Comparison of ENCODE assay signal across 8 cellular contexts in the genomic region with DNA sequence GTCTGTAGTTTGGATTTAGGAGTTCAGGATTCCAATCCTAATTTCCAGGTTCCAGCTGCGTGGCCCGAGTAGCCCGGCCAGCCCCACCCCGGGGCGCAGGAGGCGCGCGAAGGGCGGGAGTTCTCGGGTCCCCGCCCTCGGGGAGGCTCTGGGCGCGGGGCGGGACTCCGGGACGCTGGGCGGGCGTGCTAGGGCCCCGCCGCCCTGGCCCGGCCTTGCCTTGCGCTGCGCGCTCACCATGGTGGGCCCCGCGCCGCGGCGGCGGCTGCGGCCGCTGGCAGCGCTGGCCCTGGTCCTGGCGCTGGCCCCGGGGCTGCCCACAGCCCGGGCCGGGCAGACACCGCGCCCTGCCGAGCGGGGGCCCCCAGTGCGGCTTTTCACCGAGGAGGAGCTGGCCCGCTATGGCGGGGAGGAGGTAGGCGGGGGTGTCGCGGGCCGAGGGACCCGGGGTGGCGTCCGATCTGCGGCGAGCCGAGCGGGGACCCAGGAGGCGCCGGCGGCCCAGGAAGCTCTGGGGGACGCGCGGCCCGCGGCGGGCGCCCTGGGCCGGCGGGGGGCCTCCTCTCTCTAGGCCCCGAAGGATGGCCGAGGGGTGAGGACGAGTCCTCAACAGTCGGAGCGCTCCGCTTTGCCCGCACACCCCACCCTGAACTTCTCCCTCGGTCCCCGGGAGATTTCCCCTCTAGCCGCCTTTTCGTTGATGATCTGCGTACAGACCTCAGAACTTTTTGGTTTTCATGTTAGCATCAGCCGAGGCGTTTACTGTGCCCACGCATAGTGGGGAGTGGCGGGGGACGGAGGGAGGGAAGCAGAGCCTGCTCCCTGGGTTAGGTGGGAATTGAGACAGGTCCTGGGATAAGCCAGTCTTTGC. TPM values are rescaled to one million over a fixed set of nuclear protein-coding genes. Genes with fewer than 3 reads are reported as not detected.
DNase-seq lines count a peak whose midpoint lies in the region; ATAC-seq and TF ChIP-seq lines count a peak whose summit lies in the region.

Gene NENF (plus strand): TSS at position 215 of the 871 bp plus-strand sequence. CDS start 24 bp downstream, at position 239.

- peak within 1 kb of the TSS; percentile 99 for H2AFZ ChIP-seq in OCI-LY3 (ENCODE audit: low read depth, low read length)

- peaks cover 34% of the 10 kb centered on the region for H3K79me2 ChIP-seq in OCI-LY3 (ENCODE audit: low read length)

- 1% methylated on average over 63 to 86 of the region's 86 CpGs for WGBS in esophagus, 2 donors

- no peaks in the 10 kb centered on the region for H4K20me1 ChIP-seq in OCI-LY3 (ENCODE audit: insufficient read depth, low read length)

- no peak for TF ChIP-seq CTCF in HL-60 (IDR thresholded peaks at IDR 0.05; ENCODE audit: insufficient read depth, low read length)
- no peak for TF ChIP-seq CTCF in OCI-LY3 (IDR thresholded peaks at IDR 0.05; ENCODE audit: low read depth, low read length)

- no peaks in the 10 kb centered on the region for H3K27me3 ChIP-seq in HL-60 (ENCODE audit: insufficient read depth, poor library complexity, severe bottlenecking)
- H3K27me3 ChIP-seq in OCI-LY3 (ENCODE audit: low read depth, low read length): 0 out of 2 replicates have a peak, but pooled peaks cover 4% of the 10 kb centered on the region
- no peaks in the 10 kb centered on the region for H3K27me3 ChIP-seq in esophagus (ENCODE audit: control insufficient read depth in 1 of 2, insufficient read depth in 2 of 2, low read length in 2 of 2)
- no peaks in the 10 kb centered on the region for H3K27me3 ChIP-seq in muscle layer of colon (ENCODE audit: control insufficient read depth in 1 of 2, insufficient read depth in 2 of 2, low read length in 2 of 2)

- ATAC-seq in GM19463 (IDR thresholded peaks at IDR 0.05; ENCODE audit: unreplicated experiment): peak; percentile 99

- H3K36me3 ChIP-seq in OCI-LY3 (replicated peaks; ENCODE audit: low read depth, low read length): peaks cover 8% of the 10 kb centered on the region
- no peaks in the 10 kb centered on the region for H3K36me3 ChIP-seq in esophagus (ENCODE audit: control insufficient read depth in 2 of 2, insufficient read depth in 2 of 2, low read length in 1 of 2)
- H3K36me3 ChIP-seq in muscle layer of colon (ENCODE audit: insufficient read depth, low read length): no peaks in the 10 kb centered on the region

- H3K27ac ChIP-seq in HL-60 (replicated peaks) (peak within 1 kb of the TSS; percentile 51), OCI-LY3 (ENCODE audit: low read length) (no peak within 1 kb of the TSS), esophagus (ENCODE audit: low read depth in 2 of 2, low read length in 1 of 2) (peak within 1 kb of the TSS; percentile 66 to 85), muscle layer of colon (ENCODE audit: low read depth, low read length) (peak within 1 kb of the TSS; percentile 85)

- H3K4me3 ChIP-seq in HL-60 (replicated peaks; ENCODE audit: insufficient read depth, low read length) (peak within 1 kb of the TSS; percentile 55), OCI-LY3 (ENCODE audit: low read length) (peak within 1 kb of the TSS; percentile 84), esophagus (ENCODE audit: low read depth in 1 of 2, low read length in 2 of 2) (peak within 1 kb of the TSS; percentile 78 to 92), muscle layer of colon (ENCODE audit: low read depth in 1 of 2, low read length in 2 of 2) (peak within 1 kb of the TSS; percentile 71 to 78)

- H3K4me1 ChIP-seq in OCI-LY3 (ENCODE audit: low read length) (peaks cover 11% of the 10 kb centered on the region), esophagus (ENCODE audit: control insufficient read depth in 2 of 2, insufficient read depth in 2 of 2, low read length in 1 of 2) (no peaks in the 10 kb centered on the region), muscle layer of colon (ENCODE audit: insufficient read depth, low read length) (peaks cover 14% of the 10 kb centered on the region)

- H3K9ac ChIP-seq in OCI-LY3 (ENCODE audit: low read length): peak within 1 kb of the TSS; percentile 81
- peak within 1 kb of the TSS; percentile 85 for H3K9ac ChIP-seq in muscle layer of colon (ENCODE audit: low read length)

- DNase-seq in COR-L47 (lab: John Stamatoyannopoulos, UW) (peak; percentile 72), HL-60 (ENCODE audit: low read depth in 1 of 2, low spot score in 1 of 2) (peak; percentile 47 to 68)
- peak; percentile 82 for DNase-seq in activated T-cell treated with anti-CD3 and anti-CD28 coated beads, Interleukin-2, amount 50 U/mL, for 1 hour
- peak; percentile 53 for DNase-seq in stimulated activated CD8-positive, alpha-beta memory T cell treated with anti-CD3 and anti-CD28 coated beads, Interleukin-7, amount 100 ng/mL, for 24 hours (ENCODE audit: low read depth)

- H3K9me3 ChIP-seq in OCI-LY3 (ENCODE audit: insufficient read depth, low read length) (no peaks in the 10 kb centered on the region), esophagus (ENCODE audit: control insufficient read depth in 2 of 2, insufficient read depth in 1 of 2, low read depth in 1 of 2, low read length in 1 of 2) (no peaks in the 10 kb centered on the region), muscle layer of colon (ENCODE audit: low read length) (no peaks in the 10 kb centered on the region)

- peak within 1 kb of the TSS; percentile 96 for H3K4me2 ChIP-seq in OCI-LY3 (ENCODE audit: low read length)

RNA-seq across cellular contexts. Expression of gene NENF, which starts in this region (rescaled TPM):
- 10 to 100 TPM; 38.5 to 39.9 TPM for polyA plus RNA-seq in esophagus
